In genomic region chr7:111845853-111846252, GRCh38 we compare ENCODE assay signal across 34 cellular contexts.
"Had no signal": no experiment of that assay in that cellular context is flagged by ENCODE, and none has a peak within 500 bp of the region (broad histone marks: within the 10 kb centered on the region; RNA-seq: fewer than 3 reads in every experiment).

No MANE protein-coding gene starts in this region.

- H3K36me3 ChIP-seq: MG63 had no signal

- H3K4me2 ChIP-seq: KMS-11 had no signal

- H3K27me3 ChIP-seq: MG63 had no signal

- H3K4me3 ChIP-seq: MG63 had no signal

- DNase-seq: Karpas-422, Kasumi-1, MG63, MM.1S, MV-4-11, NCI-H1048, NCI-H1092, NCI-H1092 treated with DMSO at 0.1 percent for 48 hours, NCI-H1105, NCI-H1105 treated with DMSO at 0.1 percent for 48 hours, NCI-H1417, NCI-H1417 treated with DMSO at 0.1 percent for 48 hours, NCI-H1436, NCI-H1436 treated with DMSO at 0.1 percent for 48 hours, NCI-H146, NCI-H1694, NCI-H1694 treated with DMSO at 0.1 percent for 48 hours, NCI-H187, NCI-H187 treated with DMSO at 0.1 percent for 48 hours, NCI-H1930, NCI-H2029, NCI-H2029 treated with DMSO at 0.1 percent for 48 hours, NCI-H2081, NCI-H2081 treated with DMSO at 0.1 percent for 48 hours, NCI-H2107, NCI-H2171, NCI-H2171 treated with DMSO at 0.1 percent for 48 hours, NCI-H2227 treated with DMSO at 0.1 percent for 48 hours, NCI-H226, NCI-H345, NCI-H446, NCI-H446 treated with DMSO at 0.1 percent for 48 hours, NCI-H510A had no signal

- H3K9me3 ChIP-seq: MG63 had no signal

- H3K27ac ChIP-seq: KMS-11 had no signal
